8 cellular contexts compared by ENCODE assay signal in the genomic region with DNA sequence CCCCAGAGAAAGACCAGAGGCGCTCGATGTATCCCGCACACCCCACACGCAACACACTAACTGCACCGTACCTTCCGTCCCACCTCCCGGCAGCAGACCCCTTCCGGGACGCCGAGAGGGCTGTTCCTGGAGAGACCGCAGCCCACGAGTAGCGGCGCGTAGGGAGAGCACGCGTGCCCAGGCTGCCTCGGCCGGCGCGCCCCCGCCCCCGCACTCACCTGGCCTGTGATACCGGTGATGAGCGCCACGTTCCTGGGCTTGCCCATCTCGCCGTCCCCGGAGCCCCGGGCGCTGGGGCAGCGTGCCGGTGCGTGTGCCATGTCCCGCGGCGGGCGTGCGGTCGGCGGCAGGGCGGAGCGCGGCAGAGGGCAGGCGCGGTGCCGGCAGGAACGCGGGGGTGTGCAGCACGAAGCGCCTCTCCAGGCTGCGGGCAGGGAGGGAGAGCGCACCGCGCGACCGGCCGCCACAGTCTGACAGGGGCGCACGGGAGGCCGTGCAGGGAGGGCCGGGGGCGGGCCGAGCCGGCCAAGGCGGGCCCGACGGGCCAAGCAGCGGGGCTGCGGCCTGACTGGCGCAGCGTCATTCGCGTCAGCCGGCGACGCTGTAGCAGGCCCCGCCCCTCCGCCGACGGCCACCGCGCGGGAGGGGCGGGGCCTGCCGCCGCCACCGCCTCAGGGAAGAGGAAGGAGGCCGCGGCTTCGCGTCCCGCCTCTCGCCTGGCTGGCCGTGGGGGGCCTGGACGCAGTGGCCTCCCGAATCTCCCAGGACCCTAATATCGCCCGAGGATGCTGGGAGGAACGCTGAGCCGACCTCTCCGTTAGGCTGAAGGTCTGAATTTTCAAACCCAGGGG.
DNase-seq lines count a peak whose midpoint lies in the region; ATAC-seq and TF ChIP-seq lines count a peak whose summit lies in the region.

Gene GMDS, minus strand, starts transcription at position 503 of the 851 bp plus-strand sequence.

- ATAC-seq in GM18867 (IDR thresholded peaks at IDR 0.05; ENCODE audit: unreplicated experiment) = peak; percentile 95
- ATAC-seq in HG03095 (IDR thresholded peaks at IDR 0.05; ENCODE audit: unreplicated experiment) = peak; percentile 87

- CTCF ChIA-PET in AG04449 (lab: Yijun Ruan, JAX) = interaction anchor here (1.2 kb wide), 1 partner anchor 12 kb away, joined by 3 read pairs; no protein-coding TSS in a partner anchor

- TF ChIP-seq CTCF in AG04449 (IDR thresholded peaks at IDR 0.05; ENCODE audit: insufficient read depth, low read length, missing control alignments) (no peak), cardiac fibroblast (IDR thresholded peaks at IDR 0.05; ENCODE audit: low read depth, low read length) (no peak)

- peak within 1 kb of the TSS; percentile 91 for H3K4me3 ChIP-seq in AG04449 (ENCODE audit: low read depth, low read length)
- peak within 1 kb of the TSS; percentile 93 to 95 for H3K4me3 ChIP-seq in cardiac fibroblast (replicated peaks in 1 of 2; ENCODE audit: low read depth in 2 of 2, low read length in 2 of 2)

- POLR2A ChIA-PET in AG04449 (lab: Yijun Ruan, JAX) = interaction anchor here (1.0 kb wide), 1 partner anchor 18 kb away, joined by 3 read pairs; no protein-coding TSS in a partner anchor

- DNase-seq in AG04449 (ENCODE audit: low read depth, low spot score) = peak; percentile 19
- peak; percentile 67 for DNase-seq in NCI-H2171 treated with DMSO at 0.1 percent for 48 hours (lab: John Stamatoyannopoulos, UW)
- peak; percentile 61 to 76 (median 66) for DNase-seq in activated CD4-positive, CD25-positive, alpha-beta regulatory T cell (lab: John Stamatoyannopoulos, UW)
- peak; percentile 83 to 93 for DNase-seq in cardiac fibroblast (ENCODE audit: low read depth in 2 of 2)
- peak; percentile 84 for DNase-seq in iris pigment epithelial cell (ENCODE audit: low read depth)
- peak; percentile 58 to 67 for DNase-seq in stimulated activated CD4-positive, alpha-beta T cell treated with anti-CD3 and anti-CD28 coated beads, Interleukin-12 subunit alpha, Interleukin-12 subunit beta, amount 100 ng/mL, for 24 hours (ENCODE audit: low read depth in 2 of 2)

Comparison
In these comparisons a context has a peak if more than half of its experiments do, and no peak if none do; other contexts are left out.
1. Peak in every context shown above with its lines: DNase-seq, ATAC-seq and H3K4me3 ChIP-seq.
2. DNase-seq: peak in every context shown above with its lines; median percentile 88 in cardiac fibroblast; 84 in iris pigment epithelial cell; 67 in NCI-H2171 treated with DMSO at 0.1 percent for 48 hours; 66 in activated CD4-positive, CD25-positive, alpha-beta regulatory T cell; 62 in stimulated activated CD4-positive, alpha-beta T cell treated with anti-CD3 and anti-CD28 coated beads, Interleukin-12 subunit alpha, Interleukin-12 subunit beta, amount 100 ng/mL, for 24 hours; 19 in AG04449.